ENCODE assay signal across 8 cellular contexts in genomic region chr12:132356686-132357622, GRCh38. TPM values are rescaled to one million over a fixed set of nuclear protein-coding genes. Genes with fewer than 3 reads are reported as not detected.
DNase-seq lines count a peak whose midpoint lies in the region; ATAC-seq and TF ChIP-seq lines count a peak whose summit lies in the region.

No MANE protein-coding gene starts in this region.

- H3K9me3 ChIP-seq in MM.1S (replicated peaks; ENCODE audit: insufficient read depth, low read length): no peaks in the 10 kb centered on the region

- peaks cover 2% of the 10 kb centered on the region; the same call in 1 of the 2 replicates for H3K27me3 Mint-ChIP-seq in HFFc6 (ENCODE audit: insufficient read depth)

- no peak for TF ChIP-seq CTCF in HFFc6 (IDR thresholded peaks at IDR 0.05)
- TF ChIP-seq CTCF in MM.1S (IDR thresholded peaks at IDR 0.05; ENCODE audit: low read length): no peak

- H3K9me2 ChIP-seq in MM.1S (replicated peaks; ENCODE audit: insufficient read depth, low read length): no peaks in the 10 kb centered on the region

- H3K9me3 Mint-ChIP-seq in HFFc6: peaks cover 17% of the 10 kb centered on the region

- H3K4me1 Mint-ChIP-seq in HFFc6 (ENCODE audit: low read depth): peaks cover 6% of the 10 kb centered on the region

- peaks cover 4% of the 10 kb centered on the region; the same call in 1 of the 2 replicates for H3K36me3 Mint-ChIP-seq in HFFc6 (ENCODE audit: low read depth)

- H3K4me3 Mint-ChIP-seq in HFFc6: peak overlapping the region; percentile 42

- ATAC-seq in GM18511 (IDR thresholded peaks at IDR 0.05; ENCODE audit: unreplicated experiment) (no peak), left lobe of liver (no peak), GM21360 (IDR thresholded peaks at IDR 0.05; ENCODE audit: unreplicated experiment) (no peak)

- DNase-seq in ACHN: peak; percentile 81
- DNase-seq in HFFc6: peak; percentile 33
- peak in 42 of 56 donors; percentile 7 to 81 (median 32) for DNase-seq in amygdala (lab: John Stamatoyannopoulos, UW)
- peak; percentile 87 for DNase-seq in iPS-NIHi7 (ENCODE audit: extremely low spot score)
- no peak for DNase-seq in MM.1S
- DNase-seq in left lobe of liver (ENCODE audit: low spot score): no peak

- peaks cover 6% of the 10 kb centered on the region; the same call in 1 of the 2 replicates for H3K27me3 ChIP-seq in MM.1S (replicated peaks; ENCODE audit: insufficient read depth, low read length)

- no peaks in the 10 kb centered on the region for H4K20me1 ChIP-seq in MM.1S (ENCODE audit: insufficient read depth, low read length)

- no peak overlapping the region for H3K9ac ChIP-seq in MM.1S (ENCODE audit: low read length)

- no peak overlapping the region for H3K4me3 ChIP-seq in MM.1S (ENCODE audit: low read length)

- H3K79me2 ChIP-seq in MM.1S (ENCODE audit: low read length): no peaks in the 10 kb centered on the region

- H3K4me2 ChIP-seq in MM.1S (ENCODE audit: low read depth, low read length): no peak overlapping the region

- in situ Hi-C loops in ACHN (cut with HindIII; ENCODE audit: low pct_ligation_motif_present, low pct_unique_long_range_greater_than_20kb, low sequenced_read_pairs): no loop called here

- H3K27ac Mint-ChIP-seq in HFFc6: no peak overlapping the region

- H3K27ac ChIP-seq in MM.1S (ENCODE audit: low read length): no peak overlapping the region

- no peak overlapping the region for H2AFZ ChIP-seq in MM.1S (ENCODE audit: low read length)

- H3K4me1 ChIP-seq in MM.1S (ENCODE audit: low read length): no peaks in the 10 kb centered on the region

- no peaks in the 10 kb centered on the region for H3K36me3 ChIP-seq in MM.1S (replicated peaks; ENCODE audit: insufficient read depth, low read length)

- H3F3A ChIP-seq in MM.1S (ENCODE audit: insufficient read depth, low read length): no peaks in the 10 kb centered on the region

RNA-seq across cellular contexts. Expression of gene GALNT9, which starts 27.6 kb away (rescaled TPM):
- not detected for total RNA-seq in HFFc6 (2021; fragmentation: NEBNext Ultra II Directional; extraction: Animal tissue kit (Norgen Biotek cat#: 25700))
- total RNA-seq in left lobe of liver: not detected

Comparison
In these comparisons a context has a peak if more than half of its experiments do, and no peak if none do; other contexts are left out.
1. DNase-seq: peak in ACHN (single experiment), HFFc6 (single experiment), amygdala (42 of 56) and iPS-NIHi7 (single experiment); none in MM.1S (single experiment) and left lobe of liver (single experiment).